Comparison of ENCODE assay signal across 13 cellular contexts in genomic region chr17:418421-418751, GRCh38. TPM values are rescaled to one million over a fixed set of nuclear protein-coding genes. Genes with fewer than 3 reads are reported as not detected.
DNase-seq lines count a peak whose midpoint lies in the region; FAIRE-seq and TF ChIP-seq lines count a peak whose summit lies in the region.
"Had no signal": no experiment of that assay in that cellular context is flagged by ENCODE, and none has a peak within 500 bp of the region (broad histone marks: within the 10 kb centered on the region; RNA-seq: fewer than 3 reads in every experiment).

No MANE protein-coding gene starts in this region.

- no TSS peak for BruUV-seq in endothelial cell of umbilical vein (replicated peaks; lab: Mats Ljungman, UMichigan)

- no peak for TF ChIP-seq CTCF in NB4 (IDR thresholded peaks at IDR 0.05; ENCODE audit: low read depth, low read length)
- TF ChIP-seq CTCF in endothelial cell of umbilical vein (IDR thresholded peaks at IDR 0.05; ENCODE audit: extremely low read depth in 1 of 2, insufficient read depth in 1 of 2, low read depth in 1 of 2, low read length in 2 of 2) = no peak

- H3K4me2 ChIP-seq in BLaER1 treated with 17β-estradiol and CSF1 and Interleukin-3, amounts not matched to agents 10 nM and 100 nM = peak overlapping the region; percentile 2 to 89 (median 83); a peak in 21 of 22 replicates
- no peak overlapping the region for H3K4me2 ChIP-seq in endothelial cell of umbilical vein (ENCODE audit: insufficient read depth, low read length)

- H4K20me1 ChIP-seq in BLaER1 treated with 17β-estradiol and CSF1 and Interleukin-3, amounts not matched to agents 10 nM and 100 nM = no peaks in the 10 kb centered on the region
- H4K20me1 ChIP-seq in endothelial cell of umbilical vein (replicated peaks; ENCODE audit: control insufficient read depth, extremely low read depth, insufficient read depth, low read length) = no peaks in the 10 kb centered on the region

- no peaks in the 10 kb centered on the region for H3K9me1 ChIP-seq in endothelial cell of umbilical vein (replicated peaks; ENCODE audit: control insufficient read depth, extremely low read depth, insufficient read depth, low read length)

- dilution Hi-C loops in endothelial cell of umbilical vein (cut with MboI; ENCODE audit: extremely low pct_ligation_motif_present, low sequenced_read_pairs) = no loop called here

- peak overlapping the region in 3 of 11 experiments; percentile 14 to 44 (median 24); a peak in 3 of 22 replicates for H3K27ac ChIP-seq in BLaER1 treated with 17β-estradiol and CSF1 and Interleukin-3, amounts not matched to agents 10 nM and 100 nM
- no peak overlapping the region for H3K27ac ChIP-seq in endothelial cell of umbilical vein (ENCODE audit: insufficient read depth, low read depth, low read length)
- H3K27ac ChIP-seq: right atrium auricular region, SK-N-MC had no signal

- peaks cover 23 to 73% (median 65%) of the 10 kb centered on the region in 10 experiments for H3K4me1 ChIP-seq in BLaER1 treated with 17β-estradiol and CSF1 and Interleukin-3, amounts not matched to agents 10 nM and 100 nM
- no peaks in the 10 kb centered on the region for H3K4me1 ChIP-seq in endothelial cell of umbilical vein (ENCODE audit: control insufficient read depth, extremely low read depth, insufficient read depth, low read length)
- H3K4me1 ChIP-seq: right atrium auricular region had no signal

- FAIRE-seq in endothelial cell of umbilical vein (lab: Jason Lieb, UNC) = peak; percentile 59

- CTCF ChIA-PET in endothelial cell of umbilical vein (lab: Charles Lee) = interaction anchor here (5.6 kb wide), 1 partner anchor 282 kb away, joined by 54 read pairs; no protein-coding TSS in a partner anchor

- peaks cover 0 to 10% (median 0%) of the 10 kb centered on the region in 11 experiments; a peak in 1 of 22 replicates for H3K36me3 ChIP-seq in BLaER1 treated with 17β-estradiol and CSF1 and Interleukin-3, amounts not matched to agents 10 nM and 100 nM
- no peaks in the 10 kb centered on the region for H3K36me3 ChIP-seq in endothelial cell of umbilical vein (ENCODE audit: control insufficient read depth in 2 of 2, extremely low read depth in 1 of 2, insufficient read depth in 2 of 2, low read length in 2 of 2)
- H3K36me3 ChIP-seq: right atrium auricular region had no signal

- H2AFZ ChIP-seq in endothelial cell of umbilical vein (ENCODE audit: low read depth, low read length) = no peak overlapping the region

- no peak for TF ChIP-seq POLR2A in NB4 (IDR thresholded peaks at IDR 0.05; ENCODE audit: extremely low read depth, insufficient read length)
- no peak for TF ChIP-seq POLR2A in endothelial cell of umbilical vein (IDR thresholded peaks at IDR 0.05; ENCODE audit: low read depth, low read length)

- H3K27me3 ChIP-seq in BLaER1 treated with 17β-estradiol and CSF1 and Interleukin-3, amounts not matched to agents 10 nM and 100 nM = peaks cover 17 to 30% (median 24%) of the 10 kb centered on the region in 11 experiments
- H3K27me3 ChIP-seq in endothelial cell of umbilical vein (ENCODE audit: control insufficient read depth in 2 of 2, insufficient read depth in 2 of 2, low read length in 2 of 2) = no peaks in the 10 kb centered on the region
- H3K27me3 ChIP-seq: right atrium auricular region had no signal

- H3K79me2 ChIP-seq in endothelial cell of umbilical vein (ENCODE audit: control insufficient read depth, insufficient read depth, low read length) = no peaks in the 10 kb centered on the region

- H3K9me3 ChIP-seq in BLaER1 treated with 17β-estradiol and CSF1 and Interleukin-3, amounts not matched to agents 10 nM and 100 nM (replicated peaks in 1 of 11) = peaks cover 0 to 8% (median 0%) of the 10 kb centered on the region in 11 experiments; a peak in 4 of 22 replicates
- no peaks in the 10 kb centered on the region for H3K9me3 ChIP-seq in endothelial cell of umbilical vein (replicated peaks; ENCODE audit: control insufficient read depth, insufficient read depth, low read length)
- H3K9me3 ChIP-seq: right atrium auricular region had no signal

- POLR2A ChIA-PET in endothelial cell of umbilical vein (lab: Charles Lee) = no interaction called here

- DNase-seq in NB4 (ENCODE audit: low read depth) (peak; percentile 49), endothelial cell of umbilical vein (ENCODE audit: low read depth, low spot score) (no peak), DMS114 treated with DMSO at 0.1 percent for 48 hours (lab: John Stamatoyannopoulos, UW; ENCODE audit: unreplicated experiment) (no peak), NCI-H187 treated with DMSO at 0.1 percent for 48 hours (lab: John Stamatoyannopoulos, UW) (no peak), DMS79 (lab: John Stamatoyannopoulos, UW) (no peak), SKM-1 treated with dmso at 0.1 percent for 144 hours (lab: John Stamatoyannopoulos, UW; ENCODE audit: unreplicated experiment) (no peak)
- DNase-seq in activated CD8-positive, alpha-beta memory T cell treated with anti-CD3 and anti-CD28 coated beads for 24 hours = peak; percentile 63
- DNase-seq: dermis blood vessel endothelial cell, MM.1S, NCI-H774 had no signal

- H3K4me3 ChIP-seq in BLaER1 treated with 17β-estradiol and CSF1 and Interleukin-3, amounts not matched to agents 10 nM and 100 nM = no peak overlapping the region
- H3K4me3 ChIP-seq in NB4 (ENCODE audit: low read depth, low read length) (no peak overlapping the region), endothelial cell of umbilical vein (replicated peaks in 1 of 3; ENCODE audit: insufficient read depth in 1 of 3, low read depth in 1 of 3, low read length in 3 of 3) (no peak overlapping the region)
- H3K4me3 ChIP-seq: right atrium auricular region, SK-N-MC had no signal

- intact Hi-C loops in endothelial cell of umbilical vein (cut with micrococcal nuclease) = no loop called here

- H3K9ac ChIP-seq in BLaER1 treated with 17β-estradiol and CSF1 and Interleukin-3, amounts not matched to agents 10 nM and 100 nM = no peak overlapping the region
- H3K9ac ChIP-seq in endothelial cell of umbilical vein (replicated peaks; ENCODE audit: extremely low read depth, insufficient read depth, low read length) = no peak overlapping the region

TF ChIP-seq in endothelial cell of umbilical vein, 7 proteins besides CTCF, POLR2A, EP300 and RAD21:
- TF ChIP-seq JUN (IDR thresholded peaks at IDR 0.05; ENCODE audit: borderline replicate concordance, insufficient read depth, insufficient read length, low read depth) = no peak
- no peak for TF ChIP-seq MYC (IDR thresholded peaks at IDR 0.05; ENCODE audit: low read depth, low read length)
- no peak for TF ChIP-seq POLR2AphosphoS5 (IDR thresholded peaks at IDR 0.05; ENCODE audit: insufficient read depth, low read depth, low read length)
- no peak for TF ChIP-seq GATA2 (IDR thresholded peaks at IDR 0.05; ENCODE audit: insufficient read depth, insufficient read length, low read depth, low read length)
- TF ChIP-seq, protein P1, sequence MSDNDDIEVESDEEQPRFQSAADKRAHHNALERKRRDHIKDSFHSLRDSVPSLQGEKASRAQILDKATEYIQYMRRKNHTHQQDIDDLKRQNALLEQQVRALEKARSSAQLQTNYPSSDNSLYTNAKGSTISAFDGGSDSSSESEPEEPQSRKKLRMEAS (IDR thresholded peaks at IDR 0.05; ENCODE audit: insufficient read depth, insufficient read length) = no peak
- TF ChIP-seq EZH2 (IDR thresholded peaks at IDR 0.05; ENCODE audit: borderline replicate concordance, low read depth, low read length, severe bottlenecking) = no peak
- no peak for TF ChIP-seq FOS (IDR thresholded peaks at IDR 0.05; ENCODE audit: borderline replicate concordance, insufficient read depth, low read length)
TF ChIP-seq in endothelial cell of umbilical vein: peak in this region for 0.

RNA-seq across cellular contexts. Expression of gene RFLNB, which starts 27.4 kb away (rescaled TPM):
- 60.7 and 70.8 TPM in 2 replicates for total RNA-seq in endothelial cell of umbilical vein
- 10.9 and 11.9 TPM in 2 replicates for polyA plus RNA-seq in endothelial cell of umbilical vein
- 13.0 and 13.5 TPM in 2 replicates for polyA plus RNA-seq in endothelial cell of umbilical vein (2011; cell fraction: cytosol; rRNA removed)
- polyA plus RNA-seq in endothelial cell of umbilical vein (2011; cell fraction: nucleus; rRNA removed) = 5.9 and 6.3 TPM in 2 replicates
- polyA plus RNA-seq in endothelial cell of umbilical vein (2012) = 26.4 and 27.8 TPM in 2 replicates
- polyA minus RNA-seq in endothelial cell of umbilical vein = 13.2 and 17.4 TPM in 2 replicates
- not detected for polyA minus RNA-seq in endothelial cell of umbilical vein (2011; cell fraction: cytosol; rRNA and poly(A)+ RNA removed)
- polyA minus RNA-seq in endothelial cell of umbilical vein (2011; cell fraction: nucleus; rRNA and poly(A)+ RNA removed) = 4.1 and 4.5 TPM in 2 replicates

Comparison
In these comparisons a context has a peak if more than half of its experiments do, and no peak if none do; other contexts are left out.
1. DNase-seq: peak in NB4 (single experiment) and activated CD8-positive, alpha-beta memory T cell treated with anti-CD3 and anti-CD28 coated beads for 24 hours (single experiment); none in endothelial cell of umbilical vein (single experiment), DMS114 treated with DMSO at 0.1 percent for 48 hours (single experiment), NCI-H187 treated with DMSO at 0.1 percent for 48 hours (single experiment), DMS79 (single experiment) and SKM-1 treated with dmso at 0.1 percent for 144 hours (single experiment).